ENCODE assay signal across 20 cellular contexts in the genomic region with DNA sequence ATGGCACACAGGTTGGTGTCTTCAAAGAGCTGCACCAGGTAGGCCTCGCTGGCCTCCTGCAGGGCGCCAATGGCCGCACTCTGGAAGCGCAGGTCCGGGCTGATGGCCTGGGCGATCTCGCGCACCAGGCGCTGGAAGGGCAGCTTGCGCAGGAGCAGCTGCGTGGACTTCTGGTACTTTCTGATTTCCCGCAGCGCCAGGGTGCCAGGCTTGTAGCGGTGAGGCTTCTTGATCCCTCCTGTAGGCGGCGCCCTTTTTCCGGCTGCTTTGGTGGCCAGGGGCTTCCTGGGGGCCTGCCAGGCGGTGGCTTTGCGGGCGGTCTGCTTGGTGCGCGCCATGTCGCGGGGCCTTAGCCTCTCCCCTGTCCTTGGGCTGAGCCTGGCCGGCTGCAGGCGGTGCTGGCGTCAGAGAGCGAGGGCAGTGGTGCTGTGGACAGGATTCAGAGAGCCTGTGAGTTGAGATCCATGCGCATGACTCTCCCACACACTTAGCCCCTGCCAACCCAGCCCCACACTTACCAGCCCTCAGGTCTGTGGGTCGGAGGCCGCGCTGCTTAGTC. TPM values are rescaled to one million over a fixed set of nuclear protein-coding genes. Genes with fewer than 3 reads are reported as not detected.
"Had no signal": no experiment of that assay in that cellular context is flagged by ENCODE, and none has a peak within 500 bp of the region (broad histone marks: within the 10 kb centered on the region; RNA-seq: fewer than 3 reads in every experiment).

No MANE protein-coding gene starts in this region.

RNA-seq across cellular contexts. Expression of gene TAF11L14, which starts 21.0 kb away (rescaled TPM):
- total RNA-seq: naive thymus-derived CD8-positive, alpha-beta T cell; natural killer cell treated with Interleukin-12 subunit alpha and Interleukin-12 subunit beta and Interleukin-15 and Interleukin-18, amount 100 ng/mL, for 72 hours; neural crest cell; omental fat pad; osteocyte; pancreas; posterior vena cava; prostate gland; pulmonary artery endothelial cell; right atrium auricular region; sciatic nerve; smooth muscle cell; spleen; stomach; subcutaneous adipose tissue; temporal lobe; transverse colon; urinary bladder; uterus had no signal
- polyA plus RNA-seq: naive thymus-derived CD8-positive, alpha-beta T cell; pancreas; smooth muscle cell; spleen; stomach; urinary bladder had no signal

RNA-seq across cellular contexts. Expression of gene TAF11L13, which starts 23.4 kb away (rescaled TPM):
- total RNA-seq: naive thymus-derived CD8-positive, alpha-beta T cell; natural killer cell treated with Interleukin-12 subunit alpha and Interleukin-12 subunit beta and Interleukin-15 and Interleukin-18, amount 100 ng/mL, for 72 hours; neural crest cell; omental fat pad; osteocyte; pancreas; posterior vena cava; prostate gland; pulmonary artery endothelial cell; right atrium auricular region; sciatic nerve; smooth muscle cell; spleen; stomach; subcutaneous adipose tissue; temporal lobe; transverse colon; urinary bladder; uterus had no signal
- polyA plus RNA-seq: naive thymus-derived CD8-positive, alpha-beta T cell; pancreas; smooth muscle cell; spleen; stomach; thymus; urinary bladder had no signal

RNA-seq across cellular contexts. Expression of gene TAF11L12, which starts 45.1 kb away (rescaled TPM):
- total RNA-seq: naive thymus-derived CD8-positive, alpha-beta T cell; natural killer cell treated with Interleukin-12 subunit alpha and Interleukin-12 subunit beta and Interleukin-15 and Interleukin-18, amount 100 ng/mL, for 72 hours; neural crest cell; omental fat pad; osteocyte; pancreas; posterior vena cava; prostate gland; pulmonary artery endothelial cell; right atrium auricular region; sciatic nerve; smooth muscle cell; spleen; stomach; subcutaneous adipose tissue; temporal lobe; transverse colon; urinary bladder; uterus had no signal
- polyA plus RNA-seq: naive thymus-derived CD8-positive, alpha-beta T cell; pancreas; smooth muscle cell; spleen; stomach; urinary bladder had no signal

RNA-seq across cellular contexts. Expression of gene TAF11L11, which starts 51.3 kb away (rescaled TPM):
- total RNA-seq: naive thymus-derived CD8-positive, alpha-beta T cell; natural killer cell treated with Interleukin-12 subunit alpha and Interleukin-12 subunit beta and Interleukin-15 and Interleukin-18, amount 100 ng/mL, for 72 hours; neural crest cell; omental fat pad; osteocyte; pancreas; posterior vena cava; prostate gland; pulmonary artery endothelial cell; right atrium auricular region; sciatic nerve; smooth muscle cell; spleen; stomach; subcutaneous adipose tissue; temporal lobe; transverse colon; urinary bladder; uterus had no signal
- polyA plus RNA-seq: naive thymus-derived CD8-positive, alpha-beta T cell; pancreas; smooth muscle cell; spleen; stomach; urinary bladder had no signal

RNA-seq across cellular contexts. Expression of gene TAF11L10, which starts 57.7 kb away (rescaled TPM):
- total RNA-seq: naive thymus-derived CD8-positive, alpha-beta T cell; natural killer cell treated with Interleukin-12 subunit alpha and Interleukin-12 subunit beta and Interleukin-15 and Interleukin-18, amount 100 ng/mL, for 72 hours; neural crest cell; omental fat pad; osteocyte; pancreas; posterior vena cava; prostate gland; pulmonary artery endothelial cell; right atrium auricular region; sciatic nerve; smooth muscle cell; spleen; stomach; subcutaneous adipose tissue; temporal lobe; transverse colon; urinary bladder; uterus had no signal
- polyA plus RNA-seq: naive thymus-derived CD8-positive, alpha-beta T cell; pancreas; smooth muscle cell; spleen; stomach; thymus; urinary bladder had no signal
